In the genomic region with DNA sequence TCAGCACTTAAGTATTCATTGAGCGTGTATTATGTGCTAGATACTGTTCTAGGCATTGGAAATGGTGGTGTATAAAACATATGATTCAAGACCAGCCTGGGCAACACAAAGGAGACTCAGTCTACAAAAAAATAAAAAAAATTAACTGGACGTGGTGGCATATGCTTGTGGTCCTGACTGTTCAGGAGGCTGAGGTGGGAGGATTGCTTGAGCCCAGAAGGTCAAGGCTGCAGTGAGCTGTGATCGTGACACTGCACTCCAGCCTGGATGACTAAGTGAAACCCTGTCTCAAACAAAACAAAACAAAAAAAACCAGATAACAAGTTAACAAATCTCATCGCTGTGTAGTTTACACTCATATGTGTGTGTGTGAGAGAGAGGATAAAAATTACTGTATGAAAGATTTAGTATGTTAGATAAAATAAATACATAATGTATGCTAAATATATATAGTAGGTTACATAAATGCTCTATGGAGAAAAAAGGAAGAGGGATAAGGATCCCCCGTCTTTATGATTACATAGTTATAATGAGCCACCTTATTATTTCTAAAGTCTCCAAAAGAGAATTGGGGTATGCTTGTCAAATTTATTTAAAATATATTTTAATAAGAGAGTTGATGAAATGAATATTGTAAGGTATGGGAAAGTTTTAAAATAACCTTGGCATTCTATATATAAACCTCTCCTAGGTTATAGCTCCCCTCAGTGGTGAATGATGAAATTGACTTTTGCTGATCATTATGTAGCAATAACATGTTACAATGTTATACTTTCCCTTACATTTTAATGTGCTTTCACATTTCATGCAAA, we compare ENCODE assay signal across 1 cellular context.
TF ChIP-seq lines count a peak whose summit lies in the region.

No MANE protein-coding gene starts in this region.

TF ChIP-seq in HepG2, 621 proteins besides CTCF, POLR2A, EP300 and RAD21 (continued from another document and continues in another):
- TF ChIP-seq, protein P1, sequence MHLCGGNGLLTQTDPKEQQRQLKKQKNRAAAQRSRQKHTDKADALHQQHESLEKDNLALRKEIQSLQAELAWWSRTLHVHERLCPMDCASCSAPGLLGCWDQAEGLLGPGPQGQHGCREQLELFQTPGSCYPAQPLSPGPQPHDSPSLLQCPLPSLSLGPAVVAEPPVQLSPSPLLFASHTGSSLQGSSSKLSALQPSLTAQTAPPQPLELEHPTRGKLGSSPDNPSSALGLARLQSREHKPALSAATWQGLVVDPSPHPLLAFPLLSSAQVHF (CRISPR knock-in tag; IDR thresholded peaks at IDR 0.05): no peak
- TF ChIP-seq, protein P2, sequence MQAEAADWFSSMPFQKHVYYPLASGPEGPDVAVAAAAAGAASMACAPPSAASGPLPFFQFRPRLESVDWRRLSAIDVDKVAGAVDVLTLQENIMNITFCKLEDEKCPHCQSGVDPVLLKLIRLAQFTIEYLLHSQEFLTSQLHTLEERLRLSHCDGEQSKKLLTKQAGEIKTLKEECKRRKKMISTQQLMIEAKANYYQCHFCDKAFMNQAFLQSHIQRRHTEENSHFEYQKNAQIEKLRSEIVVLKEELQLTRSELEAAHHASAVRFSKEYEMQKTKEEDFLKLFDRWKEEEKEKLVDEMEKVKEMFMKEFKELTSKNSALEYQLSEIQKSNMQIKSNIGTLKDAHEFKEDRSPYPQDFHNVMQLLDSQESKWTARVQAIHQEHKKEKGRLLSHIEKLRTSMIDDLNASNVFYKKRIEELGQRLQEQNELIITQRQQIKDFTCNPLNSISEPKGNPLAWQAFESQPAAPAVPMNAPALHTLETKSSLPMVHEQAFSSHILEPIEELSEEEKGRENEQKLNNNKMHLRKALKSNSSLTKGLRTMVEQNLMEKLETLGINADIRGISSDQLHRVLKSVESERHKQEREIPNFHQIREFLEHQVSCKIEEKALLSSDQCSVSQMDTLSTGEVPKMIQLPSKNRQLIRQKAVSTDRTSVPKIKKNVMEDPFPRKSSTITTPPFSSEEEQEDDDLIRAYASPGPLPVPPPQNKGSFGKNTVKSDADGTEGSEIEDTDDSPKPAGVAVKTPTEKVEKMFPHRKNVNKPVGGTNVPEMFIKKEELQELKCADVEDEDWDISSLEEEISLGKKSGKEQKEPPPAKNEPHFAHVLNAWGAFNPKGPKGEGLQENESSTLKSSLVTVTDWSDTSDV (CRISPR knock-in tag; IDR thresholded peaks at IDR 0.05): no peak
- TF ChIP-seq CEBPG (CRISPR knock-in tag; IDR thresholded peaks at IDR 0.05) (peak; percentile 79), HMGA1 (CRISPR knock-in tag; conservative IDR thresholded peaks at IDR 0.05) (no peak), ASH2L (IDR thresholded peaks at IDR 0.05; ENCODE audit: insufficient read length, low read depth, low read length) (no peak), GZF1 (CRISPR knock-in tag; IDR thresholded peaks at IDR 0.05) (no peak), ZNF564 (CRISPR knock-in tag; IDR thresholded peaks at IDR 0.05) (no peak), AGO1 (IDR thresholded peaks at IDR 0.05; ENCODE audit: low read depth, low read length, poor library complexity, severe bottlenecking) (no peak), EZH2 (conservative IDR thresholded peaks at IDR 0.05; ENCODE audit: low read depth, low read length) (no peak), IRF2 (CRISPR knock-in tag; IDR thresholded peaks at IDR 0.05) (0 out of 2 replicates have a peak, but pooled peaks have one; percentile 63), KMT2A (CRISPR knock-in tag; IDR thresholded peaks at IDR 0.05) (no peak), CBX5 (CRISPR knock-in tag; IDR thresholded peaks at IDR 0.05; ENCODE audit: borderline replicate concordance) (peak; percentile 59; the same call in 1 of the 2 replicates), ZNF484 (CRISPR knock-in tag; IDR thresholded peaks at IDR 0.05; ENCODE audit: borderline replicate concordance, low read depth) (no peak), SMAD9 (CRISPR knock-in tag; IDR thresholded peaks at IDR 0.05) (no peak), PRPF4 (IDR thresholded peaks at IDR 0.05; ENCODE audit: low read depth, low read length, poor library complexity, severe bottlenecking) (no peak), ZSCAN9 (CRISPR knock-in tag; IDR thresholded peaks at IDR 0.05; ENCODE audit: borderline replicate concordance) (peak; percentile 76; the same call in 1 of the 2 replicates), ZNF296 (CRISPR knock-in tag; conservative IDR thresholded peaks at IDR 0.05) (no peak), ZNF331 (CRISPR knock-in tag; IDR thresholded peaks at IDR 0.05) (0 out of 2 replicates have a peak, but pooled peaks have one; percentile 41), ZNF264 (CRISPR knock-in tag; IDR thresholded peaks at IDR 0.05) (no peak), HMG20A (CRISPR knock-in tag; IDR thresholded peaks at IDR 0.05; ENCODE audit: borderline replicate concordance) (peak; percentile 61; the same call in 1 of the 2 replicates)
- TF ChIP-seq, protein P3, sequence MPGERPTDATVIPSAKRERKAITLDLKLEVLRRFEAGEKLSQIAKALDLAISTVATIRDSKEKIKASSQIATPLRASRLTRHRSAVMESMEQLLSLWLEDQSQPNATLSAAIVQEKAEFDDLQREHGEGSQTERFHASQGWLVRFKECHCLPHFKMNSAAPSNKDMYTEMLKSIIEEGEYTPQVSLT (CRISPR knock-in tag; IDR thresholded peaks at IDR 0.05; ENCODE audit: borderline replicate concordance, low read depth): no peak
- TF ChIP-seq, protein P4, sequence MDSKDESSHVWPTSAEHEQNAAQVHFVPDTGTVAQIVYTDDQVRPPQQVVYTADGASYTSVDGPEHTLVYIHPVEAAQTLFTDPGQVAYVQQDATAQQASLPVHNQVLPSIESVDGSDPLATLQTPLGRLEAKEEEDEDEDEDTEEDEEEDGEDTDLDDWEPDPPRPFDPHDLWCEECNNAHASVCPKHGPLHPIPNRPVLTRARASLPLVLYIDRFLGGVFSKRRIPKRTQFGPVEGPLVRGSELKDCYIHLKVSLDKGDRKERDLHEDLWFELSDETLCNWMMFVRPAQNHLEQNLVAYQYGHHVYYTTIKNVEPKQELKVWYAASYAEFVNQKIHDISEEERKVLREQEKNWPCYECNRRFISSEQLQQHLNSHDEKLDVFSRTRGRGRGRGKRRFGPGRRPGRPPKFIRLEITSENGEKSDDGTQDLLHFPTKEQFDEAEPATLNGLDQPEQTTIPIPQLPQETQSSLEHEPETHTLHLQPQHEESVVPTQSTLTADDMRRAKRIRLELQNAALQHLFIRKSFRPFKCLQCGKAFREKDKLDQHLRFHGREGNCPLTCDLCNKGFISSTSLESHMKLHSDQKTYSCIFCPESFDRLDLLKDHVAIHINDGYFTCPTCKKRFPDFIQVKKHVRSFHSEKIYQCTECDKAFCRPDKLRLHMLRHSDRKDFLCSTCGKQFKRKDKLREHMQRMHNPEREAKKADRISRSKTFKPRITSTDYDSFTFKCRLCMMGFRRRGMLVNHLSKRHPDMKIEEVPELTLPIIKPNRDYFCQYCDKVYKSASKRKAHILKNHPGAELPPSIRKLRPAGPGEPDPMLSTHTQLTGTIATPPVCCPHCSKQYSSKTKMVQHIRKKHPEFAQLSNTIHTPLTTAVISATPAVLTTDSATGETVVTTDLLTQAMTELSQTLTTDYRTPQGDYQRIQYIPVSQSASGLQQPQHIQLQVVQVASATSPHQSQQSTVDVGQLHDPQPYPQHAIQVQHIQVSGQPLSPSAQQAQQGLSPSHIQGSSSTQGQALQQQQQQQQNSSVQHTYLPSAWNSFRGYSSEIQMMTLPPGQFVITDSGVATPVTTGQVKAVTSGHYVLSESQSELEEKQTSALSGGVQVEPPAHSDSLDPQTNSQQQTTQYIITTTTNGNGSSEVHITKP (CRISPR knock-in tag; IDR thresholded peaks at IDR 0.05; ENCODE audit: low read depth): no peak
- TF ChIP-seq, protein P5, sequence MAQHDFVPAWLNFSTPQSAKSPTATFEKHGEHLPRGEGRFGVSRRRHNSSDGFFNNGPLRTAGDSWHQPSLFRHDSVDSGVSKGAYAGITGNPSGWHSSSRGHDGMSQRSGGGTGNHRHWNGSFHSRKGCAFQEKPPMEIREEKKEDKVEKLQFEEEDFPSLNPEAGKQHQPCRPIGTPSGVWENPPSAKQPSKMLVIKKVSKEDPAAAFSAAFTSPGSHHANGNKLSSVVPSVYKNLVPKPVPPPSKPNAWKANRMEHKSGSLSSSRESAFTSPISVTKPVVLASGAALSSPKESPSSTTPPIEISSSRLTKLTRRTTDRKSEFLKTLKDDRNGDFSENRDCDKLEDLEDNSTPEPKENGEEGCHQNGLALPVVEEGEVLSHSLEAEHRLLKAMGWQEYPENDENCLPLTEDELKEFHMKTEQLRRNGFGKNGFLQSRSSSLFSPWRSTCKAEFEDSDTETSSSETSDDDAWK (CRISPR knock-in tag; IDR thresholded peaks at IDR 0.05): no peak
- TF ChIP-seq, protein P6, sequence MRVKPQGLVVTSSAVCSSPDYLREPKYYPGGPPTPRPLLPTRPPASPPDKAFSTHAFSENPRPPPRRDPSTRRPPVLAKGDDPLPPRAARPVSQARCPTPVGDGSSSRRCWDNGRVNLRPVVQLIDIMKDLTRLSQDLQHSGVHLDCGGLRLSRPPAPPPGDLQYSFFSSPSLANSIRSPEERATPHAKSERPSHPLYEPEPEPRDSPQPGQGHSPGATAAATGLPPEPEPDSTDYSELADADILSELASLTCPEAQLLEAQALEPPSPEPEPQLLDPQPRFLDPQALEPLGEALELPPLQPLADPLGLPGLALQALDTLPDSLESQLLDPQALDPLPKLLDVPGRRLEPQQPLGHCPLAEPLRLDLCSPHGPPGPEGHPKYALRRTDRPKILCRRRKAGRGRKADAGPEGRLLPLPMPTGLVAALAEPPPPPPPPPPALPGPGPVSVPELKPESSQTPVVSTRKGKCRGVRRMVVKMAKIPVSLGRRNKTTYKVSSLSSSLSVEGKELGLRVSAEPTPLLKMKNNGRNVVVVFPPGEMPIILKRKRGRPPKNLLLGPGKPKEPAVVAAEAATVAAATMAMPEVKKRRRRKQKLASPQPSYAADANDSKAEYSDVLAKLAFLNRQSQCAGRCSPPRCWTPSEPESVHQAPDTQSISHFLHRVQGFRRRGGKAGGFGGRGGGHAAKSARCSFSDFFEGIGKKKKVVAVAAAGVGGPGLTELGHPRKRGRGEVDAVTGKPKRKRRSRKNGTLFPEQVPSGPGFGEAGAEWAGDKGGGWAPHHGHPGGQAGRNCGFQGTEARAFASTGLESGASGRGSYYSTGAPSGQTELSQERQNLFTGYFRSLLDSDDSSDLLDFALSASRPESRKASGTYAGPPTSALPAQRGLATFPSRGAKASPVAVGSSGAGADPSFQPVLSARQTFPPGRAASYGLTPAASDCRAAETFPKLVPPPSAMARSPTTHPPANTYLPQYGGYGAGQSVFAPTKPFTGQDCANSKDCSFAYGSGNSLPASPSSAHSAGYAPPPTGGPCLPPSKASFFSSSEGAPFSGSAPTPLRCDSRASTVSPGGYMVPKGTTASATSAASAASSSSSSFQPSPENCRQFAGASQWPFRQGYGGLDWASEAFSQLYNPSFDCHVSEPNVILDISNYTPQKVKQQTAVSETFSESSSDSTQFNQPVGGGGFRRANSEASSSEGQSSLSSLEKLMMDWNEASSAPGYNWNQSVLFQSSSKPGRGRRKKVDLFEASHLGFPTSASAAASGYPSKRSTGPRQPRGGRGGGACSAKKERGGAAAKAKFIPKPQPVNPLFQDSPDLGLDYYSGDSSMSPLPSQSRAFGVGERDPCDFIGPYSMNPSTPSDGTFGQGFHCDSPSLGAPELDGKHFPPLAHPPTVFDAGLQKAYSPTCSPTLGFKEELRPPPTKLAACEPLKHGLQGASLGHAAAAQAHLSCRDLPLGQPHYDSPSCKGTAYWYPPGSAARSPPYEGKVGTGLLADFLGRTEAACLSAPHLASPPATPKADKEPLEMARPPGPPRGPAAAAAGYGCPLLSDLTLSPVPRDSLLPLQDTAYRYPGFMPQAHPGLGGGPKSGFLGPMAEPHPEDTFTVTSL (CRISPR knock-in tag; IDR thresholded peaks at IDR 0.05; ENCODE audit: borderline replicate concordance): peak; percentile 77; the same call in 1 of the 2 replicates
- TF ChIP-seq, protein P7, sequence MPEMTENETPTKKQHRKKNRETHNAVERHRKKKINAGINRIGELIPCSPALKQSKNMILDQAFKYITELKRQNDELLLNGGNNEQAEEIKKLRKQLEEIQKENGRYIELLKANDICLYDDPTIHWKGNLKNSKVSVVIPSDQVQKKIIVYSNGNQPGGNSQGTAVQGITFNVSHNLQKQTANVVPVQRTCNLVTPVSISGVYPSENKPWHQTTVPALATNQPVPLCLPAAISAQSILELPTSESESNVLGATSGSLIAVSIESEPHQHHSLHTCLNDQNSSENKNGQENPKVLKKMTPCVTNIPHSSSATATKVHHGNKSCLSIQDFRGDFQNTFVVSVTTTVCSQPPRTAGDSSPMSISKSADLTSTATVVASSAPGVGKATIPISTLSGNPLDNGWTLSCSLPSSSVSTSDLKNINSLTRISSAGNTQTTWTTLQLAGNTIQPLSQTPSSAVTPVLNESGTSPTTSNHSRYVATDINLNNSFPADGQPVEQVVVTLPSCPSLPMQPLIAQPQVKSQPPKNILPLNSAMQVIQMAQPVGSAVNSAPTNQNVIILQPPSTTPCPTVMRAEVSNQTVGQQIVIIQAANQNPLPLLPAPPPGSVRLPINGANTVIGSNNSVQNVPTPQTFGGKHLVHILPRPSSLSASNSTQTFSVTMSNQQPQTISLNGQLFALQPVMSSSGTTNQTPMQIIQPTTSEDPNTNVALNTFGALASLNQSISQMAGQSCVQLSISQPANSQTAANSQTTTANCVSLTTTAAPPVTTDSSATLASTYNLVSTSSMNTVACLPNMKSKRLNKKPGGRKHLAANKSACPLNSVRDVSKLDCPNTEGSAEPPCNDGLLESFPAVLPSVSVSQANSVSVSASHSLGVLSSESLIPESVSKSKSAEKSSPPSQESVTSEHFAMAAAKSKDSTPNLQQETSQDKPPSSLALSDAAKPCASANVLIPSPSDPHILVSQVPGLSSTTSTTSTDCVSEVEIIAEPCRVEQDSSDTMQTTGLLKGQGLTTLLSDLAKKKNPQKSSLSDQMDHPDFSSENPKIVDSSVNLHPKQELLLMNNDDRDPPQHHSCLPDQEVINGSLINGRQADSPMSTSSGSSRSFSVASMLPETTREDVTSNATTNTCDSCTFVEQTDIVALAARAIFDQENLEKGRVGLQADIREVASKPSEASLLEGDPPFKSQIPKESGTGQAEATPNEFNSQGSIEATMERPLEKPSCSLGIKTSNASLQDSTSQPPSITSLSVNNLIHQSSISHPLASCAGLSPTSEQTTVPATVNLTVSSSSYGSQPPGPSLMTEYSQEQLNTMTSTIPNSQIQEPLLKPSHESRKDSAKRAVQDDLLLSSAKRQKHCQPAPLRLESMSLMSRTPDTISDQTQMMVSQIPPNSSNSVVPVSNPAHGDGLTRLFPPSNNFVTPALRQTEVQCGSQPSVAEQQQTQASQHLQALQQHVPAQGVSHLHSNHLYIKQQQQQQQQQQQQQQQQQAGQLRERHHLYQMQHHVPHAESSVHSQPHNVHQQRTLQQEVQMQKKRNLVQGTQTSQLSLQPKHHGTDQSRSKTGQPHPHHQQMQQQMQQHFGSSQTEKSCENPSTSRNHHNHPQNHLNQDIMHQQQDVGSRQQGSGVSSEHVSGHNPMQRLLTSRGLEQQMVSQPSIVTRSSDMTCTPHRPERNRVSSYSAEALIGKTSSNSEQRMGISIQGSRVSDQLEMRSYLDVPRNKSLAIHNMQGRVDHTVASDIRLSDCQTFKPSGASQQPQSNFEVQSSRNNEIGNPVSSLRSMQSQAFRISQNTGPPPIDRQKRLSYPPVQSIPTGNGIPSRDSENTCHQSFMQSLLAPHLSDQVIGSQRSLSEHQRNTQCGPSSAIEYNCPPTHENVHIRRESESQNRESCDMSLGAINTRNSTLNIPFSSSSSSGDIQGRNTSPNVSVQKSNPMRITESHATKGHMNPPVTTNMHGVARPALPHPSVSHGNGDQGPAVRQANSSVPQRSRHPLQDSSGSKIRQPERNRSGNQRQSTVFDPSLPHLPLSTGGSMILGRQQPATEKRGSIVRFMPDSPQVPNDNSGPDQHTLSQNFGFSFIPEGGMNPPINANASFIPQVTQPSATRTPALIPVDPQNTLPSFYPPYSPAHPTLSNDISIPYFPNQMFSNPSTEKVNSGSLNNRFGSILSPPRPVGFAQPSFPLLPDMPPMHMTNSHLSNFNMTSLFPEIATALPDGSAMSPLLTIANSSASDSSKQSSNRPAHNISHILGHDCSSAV (CRISPR knock-in tag; IDR thresholded peaks at IDR 0.05; ENCODE audit: borderline replicate concordance): no peak
- TF ChIP-seq, protein P8, sequence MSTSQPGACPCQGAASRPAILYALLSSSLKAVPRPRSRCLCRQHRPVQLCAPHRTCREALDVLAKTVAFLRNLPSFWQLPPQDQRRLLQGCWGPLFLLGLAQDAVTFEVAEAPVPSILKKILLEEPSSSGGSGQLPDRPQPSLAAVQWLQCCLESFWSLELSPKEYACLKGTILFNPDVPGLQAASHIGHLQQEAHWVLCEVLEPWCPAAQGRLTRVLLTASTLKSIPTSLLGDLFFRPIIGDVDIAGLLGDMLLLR (CRISPR knock-in tag; IDR thresholded peaks at IDR 0.05): no peak
